In the genomic region with DNA sequence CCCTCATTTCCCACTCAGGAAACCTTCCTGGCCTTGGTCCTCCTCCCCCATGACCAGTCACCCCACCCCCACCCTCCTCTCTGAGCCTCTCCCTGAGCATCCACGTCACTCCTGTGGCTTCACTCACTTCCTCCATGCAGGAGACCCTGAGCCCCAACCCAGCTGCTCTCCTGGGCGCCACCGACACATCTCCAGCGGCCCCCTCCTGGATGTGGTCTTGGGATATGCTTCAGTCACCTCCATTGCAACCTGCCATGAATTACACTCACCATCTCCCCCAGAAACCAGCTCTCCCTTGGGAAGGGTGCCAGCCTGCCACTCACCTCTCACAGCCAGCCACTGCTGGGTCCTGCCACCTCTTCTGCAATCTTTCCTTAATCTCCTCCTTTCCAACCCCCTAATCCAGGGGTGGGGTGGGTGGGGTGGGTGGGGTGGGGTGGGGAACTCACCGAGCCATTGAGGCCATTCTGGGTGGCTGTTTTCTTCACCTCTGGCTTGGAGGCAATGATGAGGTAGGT, we compare ENCODE assay signal across 30 cellular contexts.
"Had no signal": no experiment of that assay in that cellular context is flagged by ENCODE, and none has a peak within 500 bp of the region (broad histone marks: within the 10 kb centered on the region; RNA-seq: fewer than 3 reads in every experiment).

No MANE protein-coding gene starts in this region.

- H3K27ac ChIP-seq: brain microvascular endothelial cell, esophagus muscularis mucosa, foreskin keratinocyte, gastrocnemius medialis, WERI-Rb-1 had no signal

- H3K36me3 ChIP-seq: brain microvascular endothelial cell, gastrocnemius medialis had no signal

- H3K27ac Mint-ChIP-seq: activated B cell treated with CpG ODN at 0.5 μM for 24 hours; activated CD8-positive, alpha-beta T cell treated with anti-CD3 and anti-CD28 coated beads for 36 hours; activated naive CD8-positive, alpha-beta T cell; activated T-helper 17 cell treated with anti-CD3 and anti-CD28 coated beads, Interleukin-2, amount 50 U/mL, for 72 hours; T-helper 2 cell treated with Interferon-gamma antibody and Interleukin-4, amounts not matched to agents 5 μg/mL and 100 μg/mL, for 36 hours had no signal

- H3K27me3 Mint-ChIP-seq: activated B cell treated with CpG ODN at 0.5 μM for 24 hours; activated CD8-positive, alpha-beta T cell treated with anti-CD3 and anti-CD28 coated beads for 36 hours; activated naive CD8-positive, alpha-beta T cell; activated T-helper 17 cell treated with anti-CD3 and anti-CD28 coated beads, Interleukin-2, amount 50 U/mL, for 72 hours; effector memory CD8-positive, alpha-beta T cell; T-helper 17 cell had no signal

- H3K27me3 ChIP-seq: brain microvascular endothelial cell, esophagus muscularis mucosa, foreskin keratinocyte, gastrocnemius medialis had no signal

- H3K9me3 Mint-ChIP-seq: activated B cell treated with CpG ODN at 0.5 μM for 24 hours; activated CD8-positive, alpha-beta T cell treated with anti-CD3 and anti-CD28 coated beads for 36 hours; activated T-cell treated with anti-CD3 and anti-CD28 coated beads, Interleukin-2, amount 50 U/mL, for 4 hours; activated T-helper 17 cell treated with anti-CD3 and anti-CD28 coated beads, Interleukin-2, amount 50 U/mL, for 72 hours; effector memory CD8-positive, alpha-beta T cell; T-helper 2 cell treated with Interferon-gamma antibody and Interleukin-4, amounts not matched to agents 5 μg/mL and 100 μg/mL, for 36 hours had no signal

- DNase-seq: activated B cell treated with CpG ODN at 0.5 μM for 24 hours; activated CD4-positive, alpha-beta T cell treated with anti-CD3 and anti-CD28 coated beads for 48 hours; activated CD4-positive, alpha-beta T cell treated with anti-CD3 and anti-CD28 coated beads, Interleukin-2, amount 50 U/mL, for 1 hour; activated CD4-positive, alpha-beta T cell treated with anti-CD3 and anti-CD28 coated beads, Interleukin-2, amount 50 U/mL, for 48 hours; activated CD8-positive, alpha-beta memory T cell treated with anti-CD3 and anti-CD28 coated beads for 24 hours; activated CD8-positive, alpha-beta T cell treated with anti-CD3 and anti-CD28 coated beads for 36 hours; activated effector memory CD4-positive, alpha-beta T cell treated with Interleukin-2 at 50 U/mL for 16 hours; activated gamma-delta T cell treated with Interleukin-2 at 50 U/mL for 16 hours; activated naive CD4-positive, alpha-beta T cell treated with anti-CD3 and anti-CD28 coated beads, Interleukin-2, amount 50 U/mL, for 16 hours; activated naive CD4-positive, alpha-beta T cell treated with Interleukin-2 at 50 U/mL for 16 hours; activated T-cell treated with anti-CD3 and anti-CD28 coated beads, Interleukin-2, amount 50 U/mL, for 4 hours; amniotic stem cell; anterior cingulate cortex; brain microvascular endothelial cell; cortex of kidney; dermis blood vessel endothelial cell; effector CD4-positive, alpha-beta T cell; effector memory CD8-positive, alpha-beta T cell; erythroblast; foreskin keratinocyte; gastrocnemius medialis; T-helper 1 cell; T-helper 17 cell; T1000; WERI-Rb-1 had no signal

- ATAC-seq: activated CD4-positive, CD25-positive, alpha-beta regulatory T cell treated with anti-CD3 and anti-CD28 coated beads, Interleukin-2, amount 50 U/mL, for 24 hours; activated CD8-positive, alpha-beta T cell treated with anti-CD3 and anti-CD28 coated beads for 36 hours; activated T-cell treated with anti-CD3 and anti-CD28 coated beads, Interleukin-2, amount 50 U/mL, for 4 hours; activated T-helper 17 cell treated with anti-CD3 and anti-CD28 coated beads, Interleukin-2, amount 50 U/mL, for 72 hours; effector memory CD8-positive, alpha-beta T cell; foreskin keratinocyte; gastrocnemius medialis; T-helper 17 cell had no signal

- H3K4me3 ChIP-seq: esophagus muscularis mucosa, gastrocnemius medialis had no signal

- H3K4me3 Mint-ChIP-seq: activated B cell treated with CpG ODN at 0.5 μM for 24 hours; activated CD8-positive, alpha-beta T cell treated with anti-CD3 and anti-CD28 coated beads for 36 hours; activated naive CD8-positive, alpha-beta T cell; activated T-cell treated with anti-CD3 and anti-CD28 coated beads, Interleukin-2, amount 50 U/mL, for 4 hours; activated T-helper 17 cell treated with anti-CD3 and anti-CD28 coated beads, Interleukin-2, amount 50 U/mL, for 72 hours; effector memory CD8-positive, alpha-beta T cell; T-helper 17 cell; T-helper 2 cell treated with Interferon-gamma antibody and Interleukin-4, amounts not matched to agents 5 μg/mL and 100 μg/mL, for 36 hours had no signal

- H3K4me1 Mint-ChIP-seq: activated B cell treated with CpG ODN at 0.5 μM for 24 hours; activated T-helper 17 cell treated with anti-CD3 and anti-CD28 coated beads, Interleukin-2, amount 50 U/mL, for 72 hours had no signal
